In the genomic region with DNA sequence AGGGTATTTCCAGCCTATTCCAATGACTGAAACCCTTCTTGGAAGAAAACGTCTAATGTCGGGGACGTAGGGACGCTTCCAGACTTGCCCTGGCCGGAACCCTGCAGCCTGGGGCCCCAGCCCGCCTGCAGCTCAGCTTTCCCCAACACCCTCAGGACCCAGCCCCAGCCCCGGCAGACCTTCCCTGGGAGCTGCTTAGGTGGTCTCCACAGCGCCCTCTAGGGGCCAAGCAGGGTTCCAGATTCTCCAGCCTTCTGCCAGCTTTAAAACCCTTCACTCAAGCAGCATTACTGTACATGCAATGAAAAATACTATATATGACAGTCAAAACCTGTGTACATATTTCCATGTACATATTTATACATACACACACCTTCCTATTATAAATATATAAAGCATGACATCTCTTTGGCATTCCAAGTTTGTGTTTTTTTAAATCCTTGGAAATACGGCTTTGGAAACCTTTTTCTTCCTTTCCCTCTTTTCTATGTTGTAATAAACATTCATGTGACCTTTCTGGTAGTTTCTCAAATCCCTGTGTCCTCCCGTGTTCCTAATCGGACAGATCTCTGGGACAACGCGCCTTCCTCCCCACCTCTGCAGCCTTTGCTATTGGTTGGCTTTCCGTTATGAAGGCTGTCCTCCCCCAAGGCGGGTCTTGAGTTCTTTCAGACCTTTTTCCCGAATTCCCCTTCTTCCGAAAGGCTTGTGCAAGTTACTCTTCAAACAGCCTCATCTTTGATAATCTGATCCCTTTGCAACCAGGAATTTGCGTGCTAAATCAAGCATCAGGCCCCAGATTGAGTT, we compare ENCODE assay signal across 8 cellular contexts.
A peak's percentile ranks its signal among the peaks of the same experiment; 100 is the strongest.
DNase-seq lines count a peak whose midpoint lies in the region; ATAC-seq, FAIRE-seq and TF ChIP-seq lines count a peak whose summit lies in the region.

No MANE protein-coding gene starts in this region.

- no peak overlapping the region for H3K4me3 Mint-ChIP-seq in T-cell

- H3K4me3 ChIP-seq in MG63 (no peak overlapping the region), adrenal gland (no peak overlapping the region), right cardiac atrium (ENCODE audit: low read length) (no peak overlapping the region), spleen (no peak overlapping the region)

- intact Hi-C loops in adrenal gland (cut with DNase I) = loop anchor here (5.0 to 10.0 kb wide), 3 partner anchors 62 to 184 kb away; a partner anchor contains a TSS
- intact Hi-C loops in right cardiac atrium (cut with DNase I) = loop anchor here (5.0 to 10.0 kb wide), 5 partner anchors 57 to 184 kb away; a partner anchor contains a TSS
- intact Hi-C loops in spleen (cut with DNase I; ENCODE audit: low total_unique reads) = loop anchor here (10.0 kb wide), 1 partner anchor 184 kb away; no protein-coding TSS in a partner anchor

- peak; percentile 30 for FAIRE-seq in GM12892 (lab: Jason Lieb, UNC)

- peaks cover 5% of the 10 kb centered on the region for H3K36me3 Mint-ChIP-seq in T-cell

- POLR2A ChIA-PET in T-cell (lab: Charles Lee) = no interaction called here

- no peaks in the 10 kb centered on the region for H3K9me3 ChIP-seq in MG63
- no peaks in the 10 kb centered on the region for H3K9me3 ChIP-seq in adrenal gland (replicated peaks in 1 of 3)
- no peaks in the 10 kb centered on the region for H3K9me3 ChIP-seq in right cardiac atrium (ENCODE audit: control insufficient read depth, low read length)
- no peaks in the 10 kb centered on the region for H3K9me3 ChIP-seq in spleen

- H3K36me3 ChIP-seq in MG63 = no peaks in the 10 kb centered on the region
- H3K36me3 ChIP-seq in adrenal gland (replicated peaks in 1 of 2) = no peaks in the 10 kb centered on the region
- no peaks in the 10 kb centered on the region for H3K36me3 ChIP-seq in spleen

- no peak overlapping the region for H3K27ac ChIP-seq in 22Rv1
- H3K27ac ChIP-seq in adrenal gland = no peak overlapping the region
- H3K27ac ChIP-seq in right cardiac atrium (ENCODE audit: low read length) = no peak overlapping the region
- no peak overlapping the region for H3K27ac ChIP-seq in spleen

- H3K27me3 Mint-ChIP-seq in T-cell = peaks cover 5 to 9% of the 10 kb centered on the region in 2 donors

- CTCF ChIA-PET in T-cell (lab: Charles Lee) = interaction anchor here (0.6 to 1.1 kb wide), 6 partner anchors 59 to 932 kb away, joined by 3 to 4 read pairs (median 3); no protein-coding TSS in a partner anchor

- H3K27ac Mint-ChIP-seq in T-cell = no peak overlapping the region

- peak; percentile 100 for TF ChIP-seq CTCF in 22Rv1 (IDR thresholded peaks at IDR 0.05)
- peak; percentile 52 to 85 (median 75) for TF ChIP-seq CTCF in adrenal gland (IDR thresholded peaks at IDR 0.05)
- TF ChIP-seq CTCF in spleen (IDR thresholded peaks at IDR 0.05 in 8 of 11, conservative IDR thresholded peaks at IDR 0.05 in 3 of 11) = peak; percentile 10 to 92 (median 81)

- WGBS in adrenal gland, 4 donors = 47 to 58% (median 51%) methylated on average over 17 to 18 of the region's 18 CpGs
- WGBS in right cardiac atrium = 69% methylated on average over 18 of the region's 18 CpGs
- 50 to 63% (median 63%) methylated on average over 18 of the region's 18 CpGs for WGBS in spleen, 5 donors

- H3K4me1 Mint-ChIP-seq in T-cell = no peaks in the 10 kb centered on the region

- peak; percentile 83 for DNase-seq in GM12892 (ENCODE audit: insufficient read length)
- DNase-seq in MG63 = peak; percentile 62
- DNase-seq in T-cell = peak; percentile 19 to 68 (median 58)
- peak; percentile 56 to 81 (median 72) for DNase-seq in adrenal gland
- peak; percentile 58 to 85 (median 82) for DNase-seq in right cardiac atrium
- peak; percentile 88 for DNase-seq in spleen

- H3K27me3 ChIP-seq in MG63 = no peaks in the 10 kb centered on the region
- peaks cover 6% of the 10 kb centered on the region for H3K27me3 ChIP-seq in adrenal gland
- H3K27me3 ChIP-seq in right cardiac atrium (ENCODE audit: control insufficient read depth, insufficient read depth) = no peaks in the 10 kb centered on the region
- peaks cover 0 to 12% (median 4%) of the 10 kb centered on the region in 7 donors for H3K27me3 ChIP-seq in spleen (replicated peaks in 1 of 7)

- TF ChIP-seq POLR2A in GM12892 (IDR thresholded peaks at IDR 0.05; ENCODE audit: low read depth, low read length) = no peak
- no peak for TF ChIP-seq POLR2A in adrenal gland (IDR thresholded peaks at IDR 0.05)
- TF ChIP-seq POLR2A in spleen (IDR thresholded peaks at IDR 0.05) = no peak

- ATAC-seq in T-cell (replicated peaks in 1 of 4) = peak; percentile 65 to 81 (median 72)
- peak; percentile 44 to 59 for ATAC-seq in right cardiac atrium
- ATAC-seq in GM18498 (IDR thresholded peaks at IDR 0.05; ENCODE audit: unreplicated experiment) = no peak

- no peaks in the 10 kb centered on the region for H3K4me1 ChIP-seq in adrenal gland (replicated peaks in 1 of 2)
- peaks cover 4% of the 10 kb centered on the region for H3K4me1 ChIP-seq in right cardiac atrium (ENCODE audit: control insufficient read depth, insufficient read depth, low read length)
- H3K4me1 ChIP-seq in spleen = peaks cover 0 to 11% (median 4%) of the 10 kb centered on the region in 6 donors

- no peaks in the 10 kb centered on the region for H3K9me3 Mint-ChIP-seq in T-cell
